Comparison of ENCODE assay signal across 22 cellular contexts in the genomic region with DNA sequence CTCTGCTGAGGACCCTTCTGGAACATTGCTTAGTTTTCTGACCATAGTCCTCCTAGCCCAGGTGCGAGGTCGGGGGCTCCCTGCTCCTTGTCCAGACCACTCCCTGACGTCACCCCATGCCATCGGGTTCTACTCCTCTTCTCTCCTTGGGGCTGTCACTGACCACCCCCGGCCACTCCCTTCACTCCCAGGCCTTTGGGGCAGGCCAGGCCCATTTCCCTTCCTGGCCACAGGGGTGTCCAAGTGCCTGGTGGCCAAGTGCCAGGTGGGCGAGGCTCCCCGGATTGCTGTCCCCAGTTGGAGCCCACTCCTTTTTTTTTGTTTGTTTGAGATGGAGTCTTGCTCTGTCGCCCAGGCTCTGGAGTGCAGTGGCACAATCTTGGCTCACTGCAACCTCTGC. TPM values are rescaled to one million over a fixed set of nuclear protein-coding genes. Genes with fewer than 3 reads are reported as not detected.
A peak's percentile ranks its signal among the peaks of the same experiment; 100 is the strongest.
DNase-seq lines count a peak whose midpoint lies in the region; ATAC-seq and TF ChIP-seq lines count a peak whose summit lies in the region.
"Had no signal": no experiment of that assay in that cellular context is flagged by ENCODE, and none has a peak within 500 bp of the region (broad histone marks: within the 10 kb centered on the region; RNA-seq: fewer than 3 reads in every experiment).

No MANE protein-coding gene starts in this region.

- H3K27ac ChIP-seq in WERI-Rb-1, result peak overlapping the region; percentile 53; the same call in 1 of the 2 replicates
- H3K27ac ChIP-seq: BLaER1 treated with 17β-estradiol and CSF1 and Interleukin-3, amounts not matched to agents 10 nM and 100 nM had no signal

- no peaks in the 10 kb centered on the region for H3K36me3 Mint-ChIP-seq in immature natural killer cell
- H3K36me3 Mint-ChIP-seq: CD8-positive, alpha-beta T cell had no signal

- TF ChIP-seq CTCF in WERI-Rb-1 (IDR thresholded peaks at IDR 0.05; ENCODE audit: low read depth, low read length), result no peak

- peaks cover 0 to 3% (median 2%) of the 10 kb centered on the region in 3 donors for H3K27me3 Mint-ChIP-seq in immature natural killer cell (ENCODE audit: low read depth in 3 of 3)

- H3K9me3 ChIP-seq in WERI-Rb-1 (ENCODE audit: severe bottlenecking), result no peaks in the 10 kb centered on the region

- no peak overlapping the region for H3K27ac Mint-ChIP-seq in immature natural killer cell
- H3K27ac Mint-ChIP-seq: CD8-positive, alpha-beta T cell had no signal

- DNase-seq in H7 (peak; percentile 35), WERI-Rb-1 (no peak), iPS-NIHi7 (ENCODE audit: extremely low spot score) (peak; percentile 8), posterior vena cava (ENCODE audit: low spot score) (peak; percentile 71), immature natural killer cell (no peak), UCSD-AML1 (lab: John Stamatoyannopoulos, UW; ENCODE audit: unreplicated experiment) (no peak)
- DNase-seq: Calu3; CD8-positive, alpha-beta T cell; DMS53; EL; GOT3; KG1; NCI-H1417; NCI-H187 treated with DMSO at 0.1 percent for 48 hours; NCI-H345; NCI-H524 treated with DMSO at 0.1 percent for 48 hours had no signal

- H3K9me3 Mint-ChIP-seq in immature natural killer cell, result no peaks in the 10 kb centered on the region
- H3K9me3 Mint-ChIP-seq: CD8-positive, alpha-beta T cell had no signal

- H3K4me3 ChIP-seq in H7 (ENCODE audit: insufficient read depth, low read depth, low read length) (no peak overlapping the region), WERI-Rb-1 (ENCODE audit: low read depth, low read length) (no peak overlapping the region)
- H3K4me3 ChIP-seq: BLaER1 treated with 17β-estradiol and CSF1 and Interleukin-3, amounts not matched to agents 10 nM and 100 nM; GM12878 had no signal

- intact Hi-C loops in posterior vena cava (cut with DNase I), result no loop called here

- H3K27me3 ChIP-seq in H7 (ENCODE audit: control insufficient read depth, insufficient read depth, low read length), result no peaks in the 10 kb centered on the region
- H3K27me3 ChIP-seq in WERI-Rb-1 (ENCODE audit: insufficient read depth, low read depth, severe bottlenecking), result no peaks in the 10 kb centered on the region
- H3K27me3 ChIP-seq: BLaER1 treated with 17β-estradiol and CSF1 and Interleukin-3, amounts not matched to agents 10 nM and 100 nM had no signal

- H3K4me1 Mint-ChIP-seq in immature natural killer cell, result peaks cover 0 to 4% of the 10 kb centered on the region in 2 donors

- no peak overlapping the region for H3K4me3 Mint-ChIP-seq in immature natural killer cell
- H3K4me3 Mint-ChIP-seq: CD8-positive, alpha-beta T cell had no signal

- no peak for ATAC-seq in HG03432 (IDR thresholded peaks at IDR 0.05; ENCODE audit: unreplicated experiment)
- ATAC-seq: CD8-positive, alpha-beta T cell; GM12878; Panc1 had no signal

- H3K36me3 ChIP-seq in H7 (replicated peaks; ENCODE audit: control insufficient read depth, insufficient read depth, low read length), result no peaks in the 10 kb centered on the region
- H3K36me3 ChIP-seq in WERI-Rb-1, result no peaks in the 10 kb centered on the region
- H3K36me3 ChIP-seq: BLaER1 treated with 17β-estradiol and CSF1 and Interleukin-3, amounts not matched to agents 10 nM and 100 nM had no signal

RNA-seq across cellular contexts. Expression of gene MRGPRD, which starts 19.5 kb away (rescaled TPM):
- total RNA-seq in H7 (2014; rRNA removed; shearing (Covaris generic)), result not detected in 2 replicates
- total RNA-seq in posterior vena cava, result not detected
- polyA plus RNA-seq in immature natural killer cell, result not detected
- total RNA-seq: A673; Calu3; CD8-positive, alpha-beta T cell; GM12878; SK-MEL-5 had no signal
- polyA plus RNA-seq: GM12878 had no signal

RNA-seq across cellular contexts. Expression of gene MRGPRF, which starts 51.8 kb away (rescaled TPM):
- 6.5 and 7.6 TPM in 2 replicates for total RNA-seq in H7 (2014; rRNA removed; shearing (Covaris generic))
- 100 to 1,000 TPM; 117 to 138 TPM for total RNA-seq in posterior vena cava
- not detected for polyA plus RNA-seq in immature natural killer cell
- total RNA-seq: CD8-positive, alpha-beta T cell; GM12878 had no signal
- polyA plus RNA-seq: GM12878 had no signal

RNA-seq across cellular contexts. Expression of gene IGHMBP2, which starts 57.6 kb away (rescaled TPM):
- total RNA-seq in H7 (2014; rRNA removed; shearing (Covaris generic)), result 19.1 and 22.8 TPM in 2 replicates
- 10 to 100 TPM; 18.3 to 18.4 TPM for total RNA-seq in posterior vena cava
- 1 to 10 TPM; 8.7 to 9.8 (median 8.9) TPM for polyA plus RNA-seq in immature natural killer cell

RNA-seq across cellular contexts. Expression of gene MRPL21, which starts 57.6 kb away (rescaled TPM):
- 70.0 and 108 TPM in 2 replicates for total RNA-seq in H7 (2014; rRNA removed; shearing (Covaris generic))
- 10 to 100 TPM; 44.9 to 47.5 TPM for total RNA-seq in posterior vena cava
- polyA plus RNA-seq in immature natural killer cell, result 100 to 1,000 TPM in 2 of 3 donors, 10 to 100 TPM in 1; 94.3 to 145 (median 117) TPM

Comparison
In these comparisons a context has a peak if more than half of its experiments do, and no peak if none do; other contexts are left out.
1. DNase-seq: peak in H7 (single experiment), iPS-NIHi7 (single experiment) and posterior vena cava (single experiment); none in WERI-Rb-1 (single experiment), immature natural killer cell (0 of 3) and UCSD-AML1 (single experiment).
2. RNA of gene MRGPRF, which starts 51.8 kb away (total RNA-seq): 117 to 138 TPM in posterior vena cava; 6.5 to 7.6 TPM in H7; every median in the first group is over 10 times any median in the second.